16 cellular contexts compared by ENCODE assay signal in genomic region chr13:113358653-113359052, GRCh38. TPM values are rescaled to one million over a fixed set of nuclear protein-coding genes. Genes with fewer than 3 reads are reported as not detected.
DNase-seq lines count a peak whose midpoint lies in the region; ATAC-seq and TF ChIP-seq lines count a peak whose summit lies in the region.
"Had no signal": no experiment of that assay in that cellular context is flagged by ENCODE, and none has a peak within 500 bp of the region (broad histone marks: within the 10 kb centered on the region; RNA-seq: fewer than 3 reads in every experiment).

No MANE protein-coding gene starts in this region.

- POLR2A ChIA-PET in WTC11 (lab: Charles Lee): no interaction called here

- H3K27me3 Mint-ChIP-seq in WTC11 (ENCODE audit: low read depth): no peaks in the 10 kb centered on the region
- H3K27me3 Mint-ChIP-seq in progenitor cell of endocrine pancreas: no peaks in the 10 kb centered on the region

- H3K9me2 ChIP-seq in hepatocyte (replicated peaks; ENCODE audit: insufficient read depth): no peaks in the 10 kb centered on the region

- H3K4me2 ChIP-seq in hepatocyte: peak overlapping the region; percentile 12
- H3K4me2 ChIP-seq: GM23338 had no signal

- H3K27me3 ChIP-seq in hepatocyte (no peaks in the 10 kb centered on the region), dorsolateral prefrontal cortex (peaks cover 0 to 29% (median 11%) of the 10 kb centered on the region in 45 donors), colonic mucosa (no peaks in the 10 kb centered on the region)

- ATAC-seq in WTC11: no peak
- ATAC-seq in HG03108 (IDR thresholded peaks at IDR 0.05; ENCODE audit: unreplicated experiment): no peak
- ATAC-seq: GM23338 had no signal

- H4K20me1 ChIP-seq in hepatocyte (ENCODE audit: insufficient read depth, poor library complexity, severe bottlenecking): no peaks in the 10 kb centered on the region

- H3K4me3 ChIP-seq in hepatocyte (no peak overlapping the region), dorsolateral prefrontal cortex (no peak overlapping the region), colonic mucosa (no peak overlapping the region)
- H3K4me3 ChIP-seq: GM23338 had no signal

- peaks cover 52% of the 10 kb centered on the region for H3K79me2 ChIP-seq in hepatocyte

- H3K9me3 Mint-ChIP-seq in WTC11 (no peaks in the 10 kb centered on the region), progenitor cell of endocrine pancreas (ENCODE audit: low read depth) (no peaks in the 10 kb centered on the region)
- H3K9me3 Mint-ChIP-seq: CD4-positive, alpha-beta T cell; GM23338 had no signal

- H3K9ac ChIP-seq in colonic mucosa (ENCODE audit: low read depth in 2 of 2, low read length in 2 of 2): no peak overlapping the region

- DNase-seq in Daoy (ENCODE audit: low read depth) (peak; percentile 16), WTC11 (ENCODE audit: low spot score) (no peak), hepatocyte (ENCODE audit: low spot score) (peak; percentile 42), progenitor cell of endocrine pancreas (ENCODE audit: low spot score, unreplicated experiment) (no peak), dorsolateral prefrontal cortex (no peak), colonic mucosa (no peak), hippocampal formation (lab: John Stamatoyannopoulos, UW) (no peak)
- DNase-seq: C1 segment of cervical spinal cord; Calu3; CD4-positive, alpha-beta T cell; DMS79; EL; H7 had no signal

- peaks cover 3% of the 10 kb centered on the region; the same call in 1 of the 2 replicates for H3K4me1 Mint-ChIP-seq in WTC11
- H3K4me1 Mint-ChIP-seq in progenitor cell of endocrine pancreas (ENCODE audit: low read depth): peaks cover 21% of the 10 kb centered on the region

- peaks cover 39% of the 10 kb centered on the region for H3K36me3 Mint-ChIP-seq in WTC11
- peaks cover 7% of the 10 kb centered on the region for H3K36me3 Mint-ChIP-seq in progenitor cell of endocrine pancreas (ENCODE audit: insufficient read depth)

- WGBS in hepatocyte (ENCODE audit: low lambda C conversion rate, missing lambda C conversion rate): 54% methylated on average over 5 of the region's 5 CpGs

- peaks cover 5% of the 10 kb centered on the region for H3K36me3 ChIP-seq in hepatocyte (replicated peaks; ENCODE audit: insufficient read depth, low read depth)
- H3K36me3 ChIP-seq in colonic mucosa: no peaks in the 10 kb centered on the region

- H3K9me3 ChIP-seq in hepatocyte (ENCODE audit: low read depth) (no peaks in the 10 kb centered on the region), colonic mucosa (no peaks in the 10 kb centered on the region)

- intact Hi-C loops in dorsolateral prefrontal cortex (cut with DNase I) (no loop called here), colonic mucosa (cut with DNase I) (no loop called here)

- no peak overlapping the region for H3K4me3 Mint-ChIP-seq in WTC11
- H3K4me3 Mint-ChIP-seq in progenitor cell of endocrine pancreas (ENCODE audit: low read depth): no peak overlapping the region
- H3K4me3 Mint-ChIP-seq: B cell; CD4-positive, alpha-beta T cell; GM23338 had no signal

- CTCF ChIA-PET in WTC11 (lab: Charles Lee): interaction anchor here (1.2 to 1.6 kb wide), 2 partner anchors 33 to 35 kb away, joined by 3 to 4 read pairs; no protein-coding TSS in a partner anchor

- TF ChIP-seq CTCF in WTC11 (IDR thresholded peaks at IDR 0.05): no peak
- no peak for TF ChIP-seq CTCF in hepatocyte (IDR thresholded peaks at IDR 0.05; ENCODE audit: poor library complexity)
- no peak for TF ChIP-seq CTCF in progenitor cell of endocrine pancreas (IDR thresholded peaks at IDR 0.05; ENCODE audit: unreplicated experiment)
- TF ChIP-seq CTCF in dorsolateral prefrontal cortex (IDR thresholded peaks at IDR 0.05 in 54 of 56, conservative IDR thresholded peaks at IDR 0.05 in 2 of 56; ENCODE audit: low read depth in 1 of 56, partially characterized antibody in 56 of 56): no peak
- no peak for TF ChIP-seq CTCF in colonic mucosa (IDR thresholded peaks at IDR 0.05)

- H3K4me1 ChIP-seq in hepatocyte (ENCODE audit: insufficient read depth): peaks cover 11% of the 10 kb centered on the region
- no peaks in the 10 kb centered on the region for H3K4me1 ChIP-seq in colonic mucosa

- H2AFZ ChIP-seq in hepatocyte: no peak overlapping the region
- H2AFZ ChIP-seq: GM23338 had no signal

- H3K27ac Mint-ChIP-seq in WTC11: peak overlapping the region; percentile 62; the same call in 1 of the 2 replicates
- H3K27ac Mint-ChIP-seq in progenitor cell of endocrine pancreas: peak overlapping the region; percentile 4
- H3K27ac Mint-ChIP-seq: B cell; CD4-positive, alpha-beta T cell; GM23338 had no signal

- no peak overlapping the region for H3K27ac ChIP-seq in hepatocyte
- no peak overlapping the region for H3K27ac ChIP-seq in dorsolateral prefrontal cortex
- H3K27ac ChIP-seq in colonic mucosa: no peak overlapping the region

TF ChIP-seq in WTC11, 78 proteins besides CTCF, POLR2A, EP300 and RAD21:
- no peak for TF ChIP-seq FOXP4 (CRISPR knock-in tag; IDR thresholded peaks at IDR 0.05)
- TF ChIP-seq GRHL2 (CRISPR knock-in tag; IDR thresholded peaks at IDR 0.05; ENCODE audit: insufficient replicate concordance, severe bottlenecking): no peak
- TF ChIP-seq ZNF317 (CRISPR knock-in tag; IDR thresholded peaks at IDR 0.05; ENCODE audit: borderline replicate concordance, low read depth): no peak
- TF ChIP-seq AR (CRISPR knock-in tag; IDR thresholded peaks at IDR 0.05): no peak
- no peak for TF ChIP-seq FOXK1 (CRISPR knock-in tag; IDR thresholded peaks at IDR 0.05)
- no peak for TF ChIP-seq ATF3 (CRISPR knock-in tag; conservative IDR thresholded peaks at IDR 0.05)
- no peak for TF ChIP-seq USF2 (CRISPR knock-in tag; IDR thresholded peaks at IDR 0.05)
- TF ChIP-seq JUN (CRISPR knock-in tag; IDR thresholded peaks at IDR 0.05): no peak
- no peak for TF ChIP-seq ATF1 (CRISPR knock-in tag; IDR thresholded peaks at IDR 0.05)

RNA-seq across cellular contexts. Expression of gene GRTP1, which starts 5.3 kb away (rescaled TPM):
- 1.9 and 6.3 TPM in 2 replicates for total RNA-seq in Daoy (2014; rRNA removed; shearing (Covaris generic))
- 59.0 to 62.0 TPM (median 60.0 TPM) in 3 replicates for total RNA-seq in WTC11 (2021)
- total RNA-seq in hepatocyte: 20.3 and 22.7 TPM in 2 replicates
- polyA plus RNA-seq in hepatocyte: 20.4 and 22.1 TPM in 2 replicates
- total RNA-seq in progenitor cell of endocrine pancreas: 22.6 and 26.1 TPM in 2 replicates
- total RNA-seq in dorsolateral prefrontal cortex: 1 to 10 TPM in 112 of 120 experiments, under 1 TPM in 8; 0.53 to 5.9 (median 2.2) TPM
- total RNA-seq in colonic mucosa: 10 to 100 TPM; 58.3 to 58.5 TPM
- total RNA-seq: B cell had no signal

Comparison
In these comparisons a context has a peak if more than half of its experiments do, and no peak if none do; other contexts are left out.
1. DNase-seq: peak in Daoy (single experiment) and hepatocyte (single experiment); none in WTC11 (single experiment), progenitor cell of endocrine pancreas (single experiment), dorsolateral prefrontal cortex (0 of 10), colonic mucosa (single experiment) and hippocampal formation (0 of 2).